In the genomic region with DNA sequence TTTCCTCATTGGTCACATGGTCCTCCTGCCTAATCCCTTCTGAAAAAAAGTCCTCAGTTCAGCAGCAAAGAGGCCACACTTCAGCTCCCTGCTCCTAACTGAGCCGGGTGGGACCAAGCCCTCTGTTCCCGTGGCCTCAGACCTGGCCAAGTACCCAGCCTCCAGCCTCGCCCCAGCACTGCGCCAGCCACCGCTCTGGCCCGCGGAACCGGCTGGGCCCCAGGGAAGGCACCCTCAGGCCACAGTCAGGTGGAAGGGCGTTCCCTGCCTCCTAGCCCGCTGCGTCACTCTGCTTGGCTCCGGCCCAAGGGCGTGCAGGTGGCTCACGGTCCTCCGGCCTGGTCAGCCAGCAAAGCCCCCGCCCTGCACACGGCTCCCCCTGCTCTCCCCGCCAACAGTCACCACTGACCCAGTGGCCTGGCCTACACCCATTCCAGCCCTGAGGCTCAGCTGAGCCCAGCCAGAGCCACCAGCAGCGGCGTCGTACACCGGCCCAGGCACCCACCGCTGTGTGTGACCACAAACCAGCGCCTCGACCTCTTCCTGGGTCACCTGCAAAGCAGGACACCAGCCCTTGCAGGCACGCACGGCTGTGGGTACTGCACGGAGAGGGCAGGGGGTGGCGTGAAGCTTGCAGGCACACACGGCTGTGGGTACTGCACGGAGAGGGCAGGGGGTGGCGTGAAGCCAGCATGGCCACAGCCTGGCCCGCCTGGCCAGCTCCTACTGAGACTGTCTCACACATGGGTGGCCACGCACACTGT, we compare ENCODE assay signal across 9 cellular contexts. TPM values are rescaled to one million over a fixed set of nuclear protein-coding genes. Genes with fewer than 3 reads are reported as not detected.
DNase-seq lines count a peak whose midpoint lies in the region; ATAC-seq lines count a peak whose summit lies in the region.
"Had no signal": no experiment of that assay in that cellular context is flagged by ENCODE, and none has a peak within 500 bp of the region (broad histone marks: within the 10 kb centered on the region; RNA-seq: fewer than 3 reads in every experiment).

No MANE protein-coding gene starts in this region.

- no peak overlapping the region for H3K9ac ChIP-seq in trophoblast cell (ENCODE audit: low read length)

- peaks cover 73 to 84% of the 10 kb centered on the region in 2 experiments for H3K36me3 ChIP-seq in trophoblast cell (ENCODE audit: control insufficient read depth in 1 of 2, insufficient read depth in 2 of 2, low read length in 2 of 2)

- H3K4ac ChIP-seq in trophoblast cell (ENCODE audit: low read depth, low read length), result no peak overlapping the region

- H2BK5ac ChIP-seq in trophoblast cell (ENCODE audit: low read depth, low read length, poor library complexity), result no peak overlapping the region

- no peak overlapping the region for H3K4me3 ChIP-seq in trophoblast cell (ENCODE audit: low read depth, low read length)

- H3K9me3 ChIP-seq in trophoblast cell (ENCODE audit: insufficient read depth, low read depth, low read length), result peaks cover 2% of the 10 kb centered on the region

- no CpG with 5 or more reads among the region's 34 CpGs for WGBS in trophoblast cell (ENCODE audit: extremely low coverage, insufficient coverage, insufficient read length)

- H3K18ac ChIP-seq in trophoblast cell (ENCODE audit: low read length), result no peak overlapping the region

- H4K12ac ChIP-seq in trophoblast cell (ENCODE audit: low read depth, low read length), result no peak overlapping the region

- no peak overlapping the region for H2BK12ac ChIP-seq in trophoblast cell (ENCODE audit: low read length)

- no peak overlapping the region for H4K8ac ChIP-seq in trophoblast cell (ENCODE audit: low read depth, low read length)

- H4K91ac ChIP-seq in trophoblast cell (ENCODE audit: low read depth, low read length), result no peak overlapping the region

- peaks cover 7 to 13% of the 10 kb centered on the region in 2 experiments for H3K4me1 ChIP-seq in trophoblast cell (ENCODE audit: control insufficient read depth in 1 of 2, insufficient read depth in 2 of 2, low read length in 2 of 2)

- no peak overlapping the region for H3K14ac ChIP-seq in trophoblast cell (ENCODE audit: low read length)

- peak; percentile 32 to 74 for ATAC-seq in left cardiac atrium
- no peak for ATAC-seq in HG03097 (IDR thresholded peaks at IDR 0.05; ENCODE audit: low FRiP score, unreplicated experiment)

- no peak overlapping the region for H3K27ac ChIP-seq in trophoblast cell (ENCODE audit: low read depth, low read length)

- intact Hi-C loops in left cardiac atrium (cut with DNase I), result no loop called here

- no peak overlapping the region for H2BK120ac ChIP-seq in trophoblast cell (ENCODE audit: insufficient read depth, low read length, poor library complexity)

- H3K79me1 ChIP-seq in trophoblast cell (ENCODE audit: low read length), result peaks cover 4% of the 10 kb centered on the region

- peak; percentile 86 for DNase-seq in DMS53 treated with DMSO at 0.1 percent for 48 hours (lab: John Stamatoyannopoulos, UW; ENCODE audit: unreplicated experiment)
- DNase-seq in SHP77 treated with DMSO at 0.1 percent for 48 hours (lab: John Stamatoyannopoulos, UW), result peak; percentile 76
- peak; percentile 16 for DNase-seq in left cardiac atrium
- peak; percentile 95 to 96 for DNase-seq in trophoblast cell
- no peak for DNase-seq in central memory CD4-positive, alpha-beta T cell
- no peak for DNase-seq in NCI-H1694 treated with DMSO at 0.1 percent for 48 hours (lab: John Stamatoyannopoulos, UW)
- DNase-seq in stimulated activated CD4-positive, alpha-beta T cell treated with anti-CD3 and anti-CD28 coated beads, Interleukin-4, amount 100 ng/mL, for 1 hour, result no peak
- DNase-seq: effector CD4-positive, alpha-beta T cell had no signal

- H3K4me2 ChIP-seq in trophoblast cell (ENCODE audit: low read length), result no peak overlapping the region

- no peak overlapping the region for H3K23ac ChIP-seq in trophoblast cell (ENCODE audit: low read length)

- no peak overlapping the region for H2AFZ ChIP-seq in trophoblast cell (ENCODE audit: insufficient read depth, low read length, poor library complexity)

- H3K27me3 ChIP-seq in trophoblast cell (ENCODE audit: insufficient read depth, low read length), result no peaks in the 10 kb centered on the region

- peaks cover 3% of the 10 kb centered on the region for H3K79me2 ChIP-seq in trophoblast cell (ENCODE audit: control insufficient read depth, insufficient read depth, low read length, poor library complexity)

- H2AK5ac ChIP-seq in trophoblast cell (ENCODE audit: low read length), result no peak overlapping the region

RNA-seq across cellular contexts. Expression of gene NADK, which starts 19.4 kb away (rescaled TPM):
- 10 to 100 TPM; 39.4 to 53.9 TPM for total RNA-seq in left cardiac atrium
- 38.9 and 41.2 TPM in 2 replicates for polyA plus RNA-seq in trophoblast cell (2013)

RNA-seq across cellular contexts. Expression of gene CDK11A, which starts 34.7 kb away (rescaled TPM):
- total RNA-seq in left cardiac atrium, result 10 to 100 TPM; 19.1 to 21.1 TPM
- 32.6 and 35.0 TPM in 2 replicates for polyA plus RNA-seq in trophoblast cell (2013)

Comparison
In these comparisons a context has a peak if more than half of its experiments do, and no peak if none do; other contexts are left out.
1. DNase-seq: peak in DMS53 treated with DMSO at 0.1 percent for 48 hours (single experiment), SHP77 treated with DMSO at 0.1 percent for 48 hours (single experiment), left cardiac atrium (single experiment) and trophoblast cell (2 of 2); none in central memory CD4-positive, alpha-beta T cell (single experiment), NCI-H1694 treated with DMSO at 0.1 percent for 48 hours (single experiment) and stimulated activated CD4-positive, alpha-beta T cell treated with anti-CD3 and anti-CD28 coated beads, Interleukin-4, amount 100 ng/mL, for 1 hour (single experiment).